Comparison of ENCODE assay signal across 9 cellular contexts in genomic region chr2:147364597-147364996, GRCh38.
DNase-seq lines count a peak whose midpoint lies in the region; ATAC-seq, FAIRE-seq and TF ChIP-seq lines count a peak whose summit lies in the region.
"Had no signal": no experiment of that assay in that cellular context is flagged by ENCODE, and none has a peak within 500 bp of the region (broad histone marks: within the 10 kb centered on the region; RNA-seq: fewer than 3 reads in every experiment).

No MANE protein-coding gene starts in this region.

- no peaks in the 10 kb centered on the region for H3K9me3 ChIP-seq in CD4-positive, CD25-positive, alpha-beta regulatory T cell (ENCODE audit: control insufficient read depth in 2 of 2, low read length in 2 of 2)
- no peaks in the 10 kb centered on the region for H3K9me3 ChIP-seq in effector memory CD4-positive, alpha-beta T cell (ENCODE audit: control insufficient read depth, low read length)
- no peaks in the 10 kb centered on the region for H3K9me3 ChIP-seq in ascending aorta

- peaks cover 0 to 14% (median 6%) of the 10 kb centered on the region in 4 donors for H3K4me1 Mint-ChIP-seq in CD4-positive, CD25-positive, alpha-beta regulatory T cell

- TF ChIP-seq CTCF in ascending aorta (IDR thresholded peaks at IDR 0.05) (no peak), D721Med (IDR thresholded peaks at IDR 0.05; ENCODE audit: insufficient read depth, missing control alignments) (no peak)

- no peak overlapping the region for H3K27ac ChIP-seq in CD4-positive, CD25-positive, alpha-beta regulatory T cell (ENCODE audit: insufficient read depth, low read length, poor library complexity, severe bottlenecking)
- H3K27ac ChIP-seq in effector memory CD4-positive, alpha-beta T cell (ENCODE audit: insufficient read depth, low read length, poor library complexity, severe bottlenecking) = no peak overlapping the region
- no peak overlapping the region for H3K27ac ChIP-seq in ascending aorta

- H3K27me3 Mint-ChIP-seq in CD4-positive, CD25-positive, alpha-beta regulatory T cell = no peaks in the 10 kb centered on the region

- H3K27ac Mint-ChIP-seq in CD4-positive, CD25-positive, alpha-beta regulatory T cell = peak overlapping the region; percentile 20 to 87 (median 21)

- peak overlapping the region; percentile 43 for H3K4me3 ChIP-seq in CD4-positive, CD25-positive, alpha-beta regulatory T cell (ENCODE audit: low read depth, low read length)
- H3K4me3 ChIP-seq in effector memory CD4-positive, alpha-beta T cell (ENCODE audit: insufficient read depth, low read depth, low read length, poor library complexity, severe bottlenecking) = peak overlapping the region; percentile 1
- H3K4me3 ChIP-seq in ascending aorta = no peak overlapping the region

- no peaks in the 10 kb centered on the region for H3K27me3 ChIP-seq in CD4-positive, CD25-positive, alpha-beta regulatory T cell (ENCODE audit: control insufficient read depth, insufficient read depth, low read length)
- H3K27me3 ChIP-seq in effector memory CD4-positive, alpha-beta T cell (replicated peaks; ENCODE audit: control insufficient read depth, insufficient read depth, low read length, poor library complexity, severe bottlenecking) = no peaks in the 10 kb centered on the region
- H3K27me3 ChIP-seq in ascending aorta = no peaks in the 10 kb centered on the region

- no peaks in the 10 kb centered on the region for H3K36me3 ChIP-seq in CD4-positive, CD25-positive, alpha-beta regulatory T cell (ENCODE audit: control insufficient read depth, insufficient read depth, low read length)
- H3K36me3 ChIP-seq in effector memory CD4-positive, alpha-beta T cell (ENCODE audit: control insufficient read depth, insufficient read depth, low read length) = no peaks in the 10 kb centered on the region
- no peaks in the 10 kb centered on the region for H3K36me3 ChIP-seq in ascending aorta

- peak overlapping the region in 2 of 4 donors; percentile 39 to 69 for H3K4me3 Mint-ChIP-seq in CD4-positive, CD25-positive, alpha-beta regulatory T cell

- no peaks in the 10 kb centered on the region for H3K36me3 Mint-ChIP-seq in CD4-positive, CD25-positive, alpha-beta regulatory T cell

- peak in 2 of 3 donors; percentile 14 to 45 for DNase-seq in CD4-positive, CD25-positive, alpha-beta regulatory T cell
- no peak for DNase-seq in GM18507 (ENCODE audit: extremely low spot score, insufficient read length, low read depth)
- peak; percentile 21 for DNase-seq in HT1080 (ENCODE audit: low read depth)
- DNase-seq in effector memory CD4-positive, alpha-beta T cell = no peak
- DNase-seq in UCSD-AML1 (lab: John Stamatoyannopoulos, UW; ENCODE audit: unreplicated experiment) = no peak
- DNase-seq in ascending aorta (ENCODE audit: low spot score in 2 of 2) = no peak
- DNase-seq in D721Med (ENCODE audit: insufficient read length, low spot score) = no peak
- DNase-seq: NCI-H446 treated with DMSO at 0.1 percent for 48 hours had no signal

- FAIRE-seq in GM18507 (lab: Jason Lieb, UNC) (peak; percentile 66), D721Med (lab: Jason Lieb, UNC) (no peak)

- no peaks in the 10 kb centered on the region for H3K4me1 ChIP-seq in CD4-positive, CD25-positive, alpha-beta regulatory T cell (ENCODE audit: control insufficient read depth, insufficient read depth, low read length, poor library complexity, severe bottlenecking)
- no peaks in the 10 kb centered on the region for H3K4me1 ChIP-seq in effector memory CD4-positive, alpha-beta T cell (ENCODE audit: control insufficient read depth, insufficient read depth, low read length, poor library complexity, severe bottlenecking)
- H3K4me1 ChIP-seq in ascending aorta = no peaks in the 10 kb centered on the region

- no peak for ATAC-seq in CD4-positive, CD25-positive, alpha-beta regulatory T cell (ENCODE audit: low read depth in 2 of 2)
- no peak for ATAC-seq in HG02623 (IDR thresholded peaks at IDR 0.05; ENCODE audit: unreplicated experiment)

- intact Hi-C loops in ascending aorta (cut with DNase I) = no loop called here

- peaks cover 0 to 10% (median 0%) of the 10 kb centered on the region in 7 donors for H3K9me3 Mint-ChIP-seq in CD4-positive, CD25-positive, alpha-beta regulatory T cell

Comparison
In these comparisons a context has a peak if more than half of its experiments do, and no peak if none do; other contexts are left out.
1. DNase-seq: peak in CD4-positive, CD25-positive, alpha-beta regulatory T cell (2 of 3) and HT1080 (single experiment); none in GM18507 (single experiment), effector memory CD4-positive, alpha-beta T cell (0 of 3), UCSD-AML1 (single experiment), ascending aorta (0 of 2) and D721Med (single experiment).
2. H3K4me3 ChIP-seq: peak in CD4-positive, CD25-positive, alpha-beta regulatory T cell (single experiment) and effector memory CD4-positive, alpha-beta T cell (single experiment); none in ascending aorta (0 of 2).